In genomic region chr21:42250422-42251403, GRCh38 we compare ENCODE assay signal across 1 cellular context.
A peak's percentile ranks its signal among the peaks of the same experiment; 100 is the strongest.
TF ChIP-seq lines count a peak whose summit lies in the region.

No MANE protein-coding gene starts in this region.

TF ChIP-seq in H1, 55 proteins besides CTCF, POLR2A, EP300 and RAD21:
- TF ChIP-seq MAFK (IDR thresholded peaks at IDR 0.05; ENCODE audit: low read depth, low read length) (peak; percentile 40; the same call in 1 of the 2 replicates), KDM1A (IDR thresholded peaks at IDR 0.05; ENCODE audit: borderline replicate concordance, low read length) (no peak), MAX (IDR thresholded peaks at IDR 0.05) (no peak), EZH2 (IDR thresholded peaks at IDR 0.05; ENCODE audit: low read depth, low read length, severe bottlenecking) (no peak)
